ENCODE assay signal across 19 cellular contexts in genomic region chr19:29559743-29560142, GRCh38. TPM values are rescaled to one million over a fixed set of nuclear protein-coding genes. Genes with fewer than 3 reads are reported as not detected.
DNase-seq lines count a peak whose midpoint lies in the region; ATAC-seq, FAIRE-seq and TF ChIP-seq lines count a peak whose summit lies in the region.
"Had no signal": no experiment of that assay in that cellular context is flagged by ENCODE, and none has a peak within 500 bp of the region (broad histone marks: within the 10 kb centered on the region; RNA-seq: fewer than 3 reads in every experiment).

No MANE protein-coding gene starts in this region.

- TF ChIP-seq RAD21 in HepG2 (CRISPR knock-in tag; IDR thresholded peaks at IDR 0.05) = no peak

- in situ Hi-C loops in HepG2 (cut with HindIII; ENCODE audit: extremely low pct_ligation_motif_present, low pct_unique_long_range_greater_than_20kb) = no loop called here

- H2AFZ ChIP-seq in HepG2 (ENCODE audit: low read length) = no peak overlapping the region

- no peak overlapping the region for H3K4me3 ChIP-seq in HepG2 (replicated peaks in 1 of 3; ENCODE audit: insufficient read depth in 1 of 3, low read depth in 2 of 3, low read length in 3 of 3)
- no peak overlapping the region for H3K4me3 ChIP-seq in right lobe of liver
- H3K4me3 ChIP-seq in HEK293 (ENCODE audit: low read depth, low read length) = no peak overlapping the region
- H3K4me3 ChIP-seq: HAP-1 had no signal

- 33% methylated on average over 4 of the region's 4 CpGs for WGBS in HepG2 (ENCODE audit: low lambda C conversion rate)
- WGBS in right lobe of liver (ENCODE audit: insufficient coverage, low coverage, low lambda C conversion rate, missing lambda C conversion rate) = 79% methylated on average over 4 of the region's 4 CpGs

- no peak overlapping the region for H3K9ac ChIP-seq in HepG2 (ENCODE audit: insufficient read depth, low read depth, low read length)

- no peaks in the 10 kb centered on the region for H3K36me3 ChIP-seq in HepG2 (replicated peaks in 1 of 2; ENCODE audit: control insufficient read depth in 1 of 2, insufficient read depth in 2 of 2, low read length in 2 of 2)
- no peaks in the 10 kb centered on the region for H3K36me3 ChIP-seq in right lobe of liver
- H3K36me3 ChIP-seq in HEK293 (ENCODE audit: control insufficient read depth in 2 of 2, insufficient read depth in 1 of 2, low read length in 2 of 2) = no peaks in the 10 kb centered on the region
- H3K36me3 ChIP-seq: HAP-1 had no signal

- TF ChIP-seq POLR2A in HepG2 (IDR thresholded peaks at IDR 0.05; ENCODE audit: insufficient read depth in 1 of 2, low read depth in 2 of 2, low read length in 2 of 2) = no peak
- TF ChIP-seq POLR2A in right lobe of liver (IDR thresholded peaks at IDR 0.05) = no peak
- TF ChIP-seq POLR2A in GM12891 (IDR thresholded peaks at IDR 0.05; ENCODE audit: low read depth, low read length) = no peak

- H3K9me3 ChIP-seq in HepG2 (ENCODE audit: low read length) (peaks cover 9% of the 10 kb centered on the region; the same call in 1 of the 2 replicates), right lobe of liver (no peaks in the 10 kb centered on the region), HEK293 (ENCODE audit: control insufficient read depth, insufficient read depth, low read depth, low read length) (peaks cover 13% of the 10 kb centered on the region)
- H3K9me3 ChIP-seq: HAP-1 had no signal

- no peaks in the 10 kb centered on the region for H4K20me1 ChIP-seq in HepG2 (ENCODE audit: insufficient read depth, low read length)

- H3K27ac ChIP-seq in HepG2 (ENCODE audit: extremely low read length, insufficient read depth, low read length) (no peak overlapping the region), right lobe of liver (no peak overlapping the region), HEK293 (ENCODE audit: extremely low read depth, low read depth, low read length) (no peak overlapping the region)

- BruUV-seq in HepG2 (replicated peaks; lab: Mats Ljungman, UMichigan) = no TSS peak

- no peak for TF ChIP-seq EP300 in HepG2 (IDR thresholded peaks at IDR 0.05; ENCODE audit: low read depth in 2 of 2, low read length in 2 of 2)
- TF ChIP-seq EP300 in HepG2 (CRISPR knock-in tag; IDR thresholded peaks at IDR 0.05; ENCODE audit: borderline replicate concordance) = no peak

- DNase-seq in HepG2 (ENCODE audit: low spot score) (no peak), right lobe of liver (no peak), mesenteric fat pad (ENCODE audit: low spot score) (peak; percentile 22), GM12891 (ENCODE audit: insufficient read length, low spot score) (no peak)
- DNase-seq: 8988T; C1 segment of cervical spinal cord; Caco-2; CD4-positive, CD25-positive, alpha-beta regulatory T cell; CD8-positive, alpha-beta T cell; DMS153; DND-41; GOT3 had no signal

- ATAC-seq in HepG2 (no peak), right lobe of liver (no peak), GM18873 (IDR thresholded peaks at IDR 0.05; ENCODE audit: low FRiP score, unreplicated experiment) (no peak)
- ATAC-seq: CD8-positive, alpha-beta T cell had no signal

- H3K4me2 ChIP-seq in HepG2 (ENCODE audit: low read depth, low read length) = no peak overlapping the region

- intact Hi-C loops in HepG2 (cut with micrococcal nuclease; ENCODE audit: unreplicated experiment) = no loop called here
- intact Hi-C loops in right lobe of liver (cut with DNase I) = no loop called here

- FAIRE-seq in HepG2 (lab: Jason Lieb, UNC) (no peak), GM12891 (lab: Jason Lieb, UNC) (no peak)
- FAIRE-seq: G401.6, H54 had no signal

- no peaks in the 10 kb centered on the region for H3K79me2 ChIP-seq in HepG2 (ENCODE audit: insufficient read depth, low read length)

- H3K4me1 ChIP-seq in HepG2 (ENCODE audit: insufficient read depth, low read length) = no peaks in the 10 kb centered on the region
- H3K4me1 ChIP-seq in right lobe of liver = no peaks in the 10 kb centered on the region
- H3K4me1 ChIP-seq in HEK293 (ENCODE audit: control insufficient read depth, insufficient read depth, low read length) = 0 out of 2 replicates have a peak, but pooled peaks cover 6% of the 10 kb centered on the region
- H3K4me1 ChIP-seq: Caco-2, HAP-1 had no signal

- POLR2A ChIA-PET in HepG2 (lab: Yijun Ruan, JAX) (no interaction called here), HEK293 (lab: Yijun Ruan, JAX) (no interaction called here)

- H3K27me3 ChIP-seq in HepG2 (ENCODE audit: control insufficient read depth in 1 of 2, insufficient read depth in 2 of 2, low read length in 2 of 2) (0 out of 5 replicates have a peak, but pooled peaks cover 0 to 1% of the 10 kb centered on the region in 2 experiments), right lobe of liver (no peaks in the 10 kb centered on the region)

- TF ChIP-seq CTCF in HepG2 (CRISPR knock-in tag; IDR thresholded peaks at IDR 0.05) (no peak), right lobe of liver (IDR thresholded peaks at IDR 0.05) (no peak), HEK293 (tag by site-specific recombination; IDR thresholded peaks at IDR 0.05) (no peak)

- CTCF ChIA-PET in HepG2 (lab: Yijun Ruan, JAX; ENCODE audit: low intra/inter-chr PET ratio, low total read pairs) = no interaction called here
- CTCF ChIA-PET in HEK293 (lab: Yijun Ruan, JAX) = no interaction called here

TF ChIP-seq in HepG2, 621 proteins besides CTCF, POLR2A, EP300 and RAD21:
- TF ChIP-seq ZNF331 (CRISPR knock-in tag; IDR thresholded peaks at IDR 0.05) (peak; percentile 98), ZNF570 (CRISPR knock-in tag; IDR thresholded peaks at IDR 0.05; ENCODE audit: borderline replicate concordance) (no peak), RARA (CRISPR knock-in tag; IDR thresholded peaks at IDR 0.05) (no peak)

TF ChIP-seq in HEK293, 187 proteins besides CTCF, POLR2A, EP300 and RAD21 (continues in another document):
- no peak for TF ChIP-seq ZXDB (tag by site-specific recombination; IDR thresholded peaks at IDR 0.05)
- no peak for TF ChIP-seq ZNF560 (tag by site-specific recombination; IDR thresholded peaks at IDR 0.05; ENCODE audit: borderline replicate concordance)
- TF ChIP-seq ZNF266 (tag by site-specific recombination; IDR thresholded peaks at IDR 0.05; ENCODE audit: low read depth) = no peak

TF ChIP-seq in GM12891, 5 proteins besides CTCF, POLR2A, EP300 and RAD21 (continues in another document):
- TF ChIP-seq POLR2AphosphoS5 (IDR thresholded peaks at IDR 0.05; ENCODE audit: low read depth, low read length) (no peak), POU2F2 (IDR thresholded peaks at IDR 0.05; ENCODE audit: low read depth, low read length) (no peak), PAX5 (IDR thresholded peaks at IDR 0.05; ENCODE audit: insufficient read depth, low read length, severe bottlenecking) (no peak)

RNA-seq across cellular contexts. Expression of gene VSTM2B, which starts 33.9 kb away (rescaled TPM):
- not detected in 2 replicates for total RNA-seq in HepG2 (2016; rRNA removed; fragmentation: Illumina TruSeq; extraction: Trizol)
- total RNA-seq in HepG2 (2016; cell fraction: cytosol; rRNA removed; fragmentation: Illumina TruSeq; extraction: Trizol; ENCODE audit: low read depth) = not detected in 2 replicates
- total RNA-seq in HepG2 (2016; cell fraction: insoluble cytoplasmic fraction; rRNA removed; fragmentation: Illumina TruSeq; extraction: Trizol) = not detected in 2 replicates
- total RNA-seq in HepG2 (2016; cell fraction: membrane; rRNA removed; fragmentation: Illumina TruSeq; extraction: Trizol) = not detected in 2 replicates
- total RNA-seq in HepG2 (2016; cell fraction: nucleus; rRNA removed; fragmentation: Illumina TruSeq; extraction: Trizol) = not detected in 2 replicates
- not detected in 2 replicates for polyA plus RNA-seq in HepG2 (2011; rRNA removed)
- not detected in 2 replicates for polyA plus RNA-seq in HepG2 (2011; cell fraction: cytosol; rRNA removed)
- not detected in 2 replicates for polyA plus RNA-seq in HepG2 (2011; cell fraction: nucleus; rRNA removed)
- not detected in 2 replicates for polyA plus RNA-seq in HepG2 (2012)
- not detected in 2 replicates for polyA plus RNA-seq in HepG2 (2016; cell fraction: cytosol; fragmentation: Illumina TruSeq; extraction: Trizol; ENCODE audit: low read depth)
- not detected in 2 replicates for polyA plus RNA-seq in HepG2 (2016; cell fraction: insoluble cytoplasmic fraction; fragmentation: Illumina TruSeq; extraction: Trizol; ENCODE audit: low read depth)
- polyA plus RNA-seq in HepG2 (2016; cell fraction: membrane; fragmentation: Illumina TruSeq; extraction: Trizol; ENCODE audit: low read depth) = not detected in 2 replicates
- polyA plus RNA-seq in HepG2 (2016; cell fraction: nucleus; fragmentation: Illumina TruSeq; extraction: Trizol; ENCODE audit: insufficient read depth, low read depth) = not detected in 2 replicates
- not detected in 2 replicates for polyA minus RNA-seq in HepG2 (2011; rRNA and poly(A)+ RNA removed; ENCODE audit: low replicate concordance)
- not detected in 2 replicates for polyA minus RNA-seq in HepG2 (2011; cell fraction: cytosol; rRNA and poly(A)+ RNA removed)
- polyA minus RNA-seq in HepG2 (2011; cell fraction: nucleus; rRNA and poly(A)+ RNA removed) = not detected in 2 replicates
- total RNA-seq in right lobe of liver = not detected
- total RNA-seq in mesenteric fat pad = not detected
- polyA plus RNA-seq in GM12891 (2012; ENCODE audit: low read depth, missing spikeins) = not detected
- total RNA-seq: A673; Caco-2; CD4-positive, CD25-positive, alpha-beta regulatory T cell; CD8-positive, alpha-beta T cell had no signal
- polyA plus RNA-seq: BJ; CD4-positive, CD25-positive, alpha-beta regulatory T cell had no signal

RNA-seq across cellular contexts. Expression of gene POP4, which starts 46.3 kb away (rescaled TPM):
- 84.0 and 120 TPM in 2 replicates for total RNA-seq in HepG2 (2016; rRNA removed; fragmentation: Illumina TruSeq; extraction: Trizol)
- 26.0 and 27.8 TPM in 2 replicates for total RNA-seq in HepG2 (2016; cell fraction: cytosol; rRNA removed; fragmentation: Illumina TruSeq; extraction: Trizol; ENCODE audit: low read depth)
- total RNA-seq in HepG2 (2016; cell fraction: insoluble cytoplasmic fraction; rRNA removed; fragmentation: Illumina TruSeq; extraction: Trizol) = 84.6 and 128 TPM in 2 replicates
- total RNA-seq in HepG2 (2016; cell fraction: membrane; rRNA removed; fragmentation: Illumina TruSeq; extraction: Trizol) = 37.0 and 39.3 TPM in 2 replicates
- total RNA-seq in HepG2 (2016; cell fraction: nucleus; rRNA removed; fragmentation: Illumina TruSeq; extraction: Trizol) = 39.0 and 42.5 TPM in 2 replicates
- polyA plus RNA-seq in HepG2 (2011; rRNA removed) = 29.4 and 32.2 TPM in 2 replicates
- polyA plus RNA-seq in HepG2 (2011; cell fraction: cytosol; rRNA removed) = 22.5 and 24.9 TPM in 2 replicates
- 46.3 and 51.2 TPM in 2 replicates for polyA plus RNA-seq in HepG2 (2011; cell fraction: nucleus; rRNA removed)
- polyA plus RNA-seq in HepG2 (2012) = 24.1 and 24.4 TPM in 2 replicates
- 25.5 and 26.4 TPM in 2 replicates for polyA plus RNA-seq in HepG2 (2016; cell fraction: cytosol; fragmentation: Illumina TruSeq; extraction: Trizol; ENCODE audit: low read depth)
- polyA plus RNA-seq in HepG2 (2016; cell fraction: insoluble cytoplasmic fraction; fragmentation: Illumina TruSeq; extraction: Trizol; ENCODE audit: low read depth) = 117 and 122 TPM in 2 replicates
- polyA plus RNA-seq in HepG2 (2016; cell fraction: membrane; fragmentation: Illumina TruSeq; extraction: Trizol; ENCODE audit: low read depth) = 29.0 and 32.5 TPM in 2 replicates
- 58.8 and 67.0 TPM in 2 replicates for polyA plus RNA-seq in HepG2 (2016; cell fraction: nucleus; fragmentation: Illumina TruSeq; extraction: Trizol; ENCODE audit: insufficient read depth, low read depth)
- polyA minus RNA-seq in HepG2 (2011; rRNA and poly(A)+ RNA removed; ENCODE audit: low replicate concordance) = 23.6 and 67.1 TPM in 2 replicates
- 16.8 and 23.0 TPM in 2 replicates for polyA minus RNA-seq in HepG2 (2011; cell fraction: cytosol; rRNA and poly(A)+ RNA removed)
- polyA minus RNA-seq in HepG2 (2011; cell fraction: nucleus; rRNA and poly(A)+ RNA removed) = 45.1 and 53.7 TPM in 2 replicates
- total RNA-seq in right lobe of liver = 10 to 100 TPM; 28.5 to 58.5 (median 34.8) TPM
- 57.4 TPM for total RNA-seq in mesenteric fat pad
- 74.4 TPM for polyA plus RNA-seq in GM12891 (2012; ENCODE audit: low read depth, missing spikeins)

Comparison
In these comparisons a context has a peak if more than half of its experiments do, and no peak if none do; other contexts are left out.
1. Of the 63 proteins assayed by ChIP-seq in both HepG2 and HEK293: peak only in HepG2: none; only in HEK293: SETDB1; in both: none; in neither: 62.